ENCODE assay signal across 9 cellular contexts in genomic region chr19:6047741-6048231, GRCh38.
DNase-seq lines count a peak whose midpoint lies in the region; ATAC-seq and TF ChIP-seq lines count a peak whose summit lies in the region.
"Had no signal": no experiment of that assay in that cellular context is flagged by ENCODE, and none has a peak within 500 bp of the region (broad histone marks: within the 10 kb centered on the region; RNA-seq: fewer than 3 reads in every experiment).

No MANE protein-coding gene starts in this region.

- H3K36me3 ChIP-seq in HCT116 (ENCODE audit: control insufficient read depth in 1 of 2, insufficient read depth in 2 of 2, low read length in 2 of 2) (no peaks in the 10 kb centered on the region), fibroblast of lung (ENCODE audit: control insufficient read depth, insufficient read depth, low read length) (no peaks in the 10 kb centered on the region)

- peak; percentile 69 for ATAC-seq in HCT116
- ATAC-seq in activated T-cell treated with anti-CD3 and anti-CD28 coated beads, Interleukin-2, amount 50 U/mL, for 72 hours (replicated peaks in 1 of 2): no peak

- DNase-seq in AG09309 (ENCODE audit: low read depth) (no peak), HCT116 (ENCODE audit: low read depth, low spot score) (peak; percentile 31), RPMI7951 (ENCODE audit: low read depth) (peak; percentile 50), fibroblast of lung (ENCODE audit: low read depth in 2 of 2) (peak; percentile 39 to 56), posterior vena cava (ENCODE audit: low spot score) (peak; percentile 44), T1000 (lab: John Stamatoyannopoulos, UW) (no peak)
- DNase-seq in stimulated activated CD4-positive, alpha-beta T cell treated with anti-CD3 and anti-CD28 coated beads, Interleukin-12 subunit alpha, Interleukin-12 subunit beta, amount 100 ng/mL, for 4 hours: no peak
- DNase-seq in activated T-cell treated with anti-CD3 and anti-CD28 coated beads, Interleukin-2, amount 50 U/mL, for 72 hours: no peak

- H3K27me3 ChIP-seq in HCT116 (ENCODE audit: insufficient read depth, low read length): no peaks in the 10 kb centered on the region
- H3K27me3 ChIP-seq in fibroblast of lung (ENCODE audit: control insufficient read depth, insufficient read depth, low read length): no peaks in the 10 kb centered on the region

- BruUV-seq in HCT116 (replicated peaks; lab: Mats Ljungman, UMichigan): no TSS peak

- peaks cover 7% of the 10 kb centered on the region for H3K4me1 Mint-ChIP-seq in activated T-cell treated with anti-CD3 and anti-CD28 coated beads, Interleukin-2, amount 50 U/mL, for 72 hours (ENCODE audit: low read depth)

- H3K27ac ChIP-seq in HCT116 (ENCODE audit: low read depth, low read length): no peak overlapping the region
- H3K27ac ChIP-seq in fibroblast of lung (ENCODE audit: insufficient read depth, low read length): no peak overlapping the region

- H3K4me3 ChIP-seq in AG09309 (ENCODE audit: control insufficient read depth, low read depth, low read length) (no peak overlapping the region), HCT116 (replicated peaks in 1 of 2; ENCODE audit: low read depth in 1 of 2, low read length in 2 of 2) (no peak overlapping the region), fibroblast of lung (replicated peaks in 1 of 4; ENCODE audit: control extremely low read depth in 1 of 4, insufficient read depth in 1 of 4, low read depth in 3 of 4, low read length in 4 of 4) (no peak overlapping the region)

- POLR2A ChIA-PET in HCT116 (lab: Charles Lee): interaction anchor here (2.1 kb wide), 1 partner anchor 78 kb away, joined by 13 read pairs; no protein-coding TSS in a partner anchor

- no peak overlapping the region for H3K4me3 Mint-ChIP-seq in activated T-cell treated with anti-CD3 and anti-CD28 coated beads, Interleukin-2, amount 50 U/mL, for 72 hours
- H3K4me3 Mint-ChIP-seq: central memory CD8-positive, alpha-beta T cell had no signal

- CTCF ChIA-PET in HCT116 (lab: Charles Lee): interaction anchor here (0.7 to 2.5 kb wide), 13 partner anchors 13 to 271 kb away, joined by 3 to 94 read pairs (median 4); no protein-coding TSS in a partner anchor

- H3K9me3 ChIP-seq in HCT116 (ENCODE audit: control insufficient read depth in 1 of 2, insufficient read depth in 1 of 2, low read depth in 1 of 2, low read length in 2 of 2) (no peaks in the 10 kb centered on the region), fibroblast of lung (ENCODE audit: control insufficient read depth, insufficient read depth, low read depth, low read length) (no peaks in the 10 kb centered on the region)

- TF ChIP-seq RAD21 in HCT116 (IDR thresholded peaks at IDR 0.05; ENCODE audit: low read depth): peak; percentile 57

- no peaks in the 10 kb centered on the region for H4K20me1 ChIP-seq in HCT116 (ENCODE audit: insufficient read depth)
- H4K20me1 ChIP-seq in fibroblast of lung (ENCODE audit: control insufficient read depth, extremely low read depth, insufficient read depth, low read length): no peaks in the 10 kb centered on the region

- no peaks in the 10 kb centered on the region for H3K27me3 Mint-ChIP-seq in activated T-cell treated with anti-CD3 and anti-CD28 coated beads, Interleukin-2, amount 50 U/mL, for 72 hours (ENCODE audit: low read depth)

- no peak overlapping the region for H3K9ac ChIP-seq in HCT116 (ENCODE audit: low read length)
- H3K9ac ChIP-seq in fibroblast of lung (ENCODE audit: insufficient read depth, low read length): no peak overlapping the region

- no peak for TF ChIP-seq POLR2A in HCT116 (IDR thresholded peaks at IDR 0.05; ENCODE audit: borderline replicate concordance, extremely low read depth, insufficient read depth, insufficient read length)

- TF ChIP-seq CTCF in AG09309 (IDR thresholded peaks at IDR 0.05; ENCODE audit: control insufficient read depth, insufficient read depth, low read depth, low read length, missing control alignments) (peak; percentile 86), HCT116 (IDR thresholded peaks at IDR 0.05 in 2 of 3, conservative IDR thresholded peaks at IDR 0.05 in 1 of 3; ENCODE audit: borderline replicate concordance in 1 of 3, insufficient read depth in 1 of 3, low read depth in 2 of 3, low read length in 2 of 3) (peak; percentile 82 to 99 (median 85)), fibroblast of lung (conservative IDR thresholded peaks at IDR 0.05 in 1 of 2, IDR thresholded peaks at IDR 0.05 in 1 of 2; ENCODE audit: low read depth in 1 of 2, low read length in 2 of 2) (peak; percentile 87 to 89)

- no peak overlapping the region for H2AFZ ChIP-seq in HCT116 (ENCODE audit: low read depth, low read length, poor library complexity, severe bottlenecking)
- H2AFZ ChIP-seq in fibroblast of lung (ENCODE audit: low read length): no peak overlapping the region

- H3K36me3 Mint-ChIP-seq in activated T-cell treated with anti-CD3 and anti-CD28 coated beads, Interleukin-2, amount 50 U/mL, for 72 hours (ENCODE audit: insufficient read depth in 2 of 2): no peaks in the 10 kb centered on the region

- H3K9me3 Mint-ChIP-seq in activated T-cell treated with anti-CD3 and anti-CD28 coated beads, Interleukin-2, amount 50 U/mL, for 72 hours: no peaks in the 10 kb centered on the region
- H3K9me3 Mint-ChIP-seq: central memory CD8-positive, alpha-beta T cell had no signal

- RAD21 ChIA-PET in HCT116 (lab: Charles Lee; ENCODE audit: low non-redundant PET in 1 of 2, low total read pairs in 2 of 2, uncharacterized antibody in 2 of 2, unreplicated experiment in 2 of 2): interaction anchor here (0.6 to 1.8 kb wide), 4 partner anchors 14 to 473 kb away, joined by 3 to 15 read pairs (median 8); no protein-coding TSS in a partner anchor

- peaks cover 3 to 11% of the 10 kb centered on the region in 2 experiments; a peak in 3 of 4 replicates for H3K4me1 ChIP-seq in HCT116 (ENCODE audit: control insufficient read depth in 1 of 2, insufficient read depth in 2 of 2, low read length in 2 of 2)
- H3K4me1 ChIP-seq in fibroblast of lung (ENCODE audit: control insufficient read depth, extremely low read depth, insufficient read depth, low read length): no peaks in the 10 kb centered on the region

- intact Hi-C loops in HCT116 (cut with micrococcal nuclease) (loop anchor here (1.0 to 5.0 kb wide), 2 partner anchors 60 to 255 kb away; no protein-coding TSS in a partner anchor), posterior vena cava (cut with DNase I) (loop anchor here (2.0 to 5.0 kb wide), 2 partner anchors 77 to 85 kb away; no protein-coding TSS in a partner anchor)

- H3K4me2 ChIP-seq in HCT116 (ENCODE audit: low read length) (peak overlapping the region; percentile 47), fibroblast of lung (ENCODE audit: extremely low read depth, insufficient read depth, low read length) (no peak overlapping the region)

- no peaks in the 10 kb centered on the region; the same call in 1 of the 2 replicates for H3K79me2 ChIP-seq in HCT116 (ENCODE audit: insufficient read depth, low read length)
- no peaks in the 10 kb centered on the region for H3K79me2 ChIP-seq in fibroblast of lung (ENCODE audit: control insufficient read depth, insufficient read depth, low read length)

- H3K27ac Mint-ChIP-seq in activated T-cell treated with anti-CD3 and anti-CD28 coated beads, Interleukin-2, amount 50 U/mL, for 72 hours: no peak overlapping the region

- H3K9me2 ChIP-seq in HCT116 (ENCODE audit: insufficient read depth): no peaks in the 10 kb centered on the region

TF ChIP-seq in HCT116, 20 proteins besides CTCF, POLR2A, EP300 and RAD21 (continues in another document):
- no peak for TF ChIP-seq ELF1 (IDR thresholded peaks at IDR 0.05; ENCODE audit: borderline replicate concordance, low read depth)
- no peak for TF ChIP-seq SIN3A (IDR thresholded peaks at IDR 0.05; ENCODE audit: low read depth)
- TF ChIP-seq YY1 (IDR thresholded peaks at IDR 0.05; ENCODE audit: extremely low read depth, insufficient replicate concordance, low read depth, low read length): no peak
- no peak for TF ChIP-seq SRF (IDR thresholded peaks at IDR 0.05; ENCODE audit: low read depth)
- TF ChIP-seq ZBTB33 (IDR thresholded peaks at IDR 0.05; ENCODE audit: extremely low read depth, insufficient replicate concordance, low read length): no peak
- TF ChIP-seq FOSL1 (IDR thresholded peaks at IDR 0.05; ENCODE audit: low read depth): no peak
- TF ChIP-seq SP1 (IDR thresholded peaks at IDR 0.05; ENCODE audit: low read depth): no peak
- TF ChIP-seq JUND (IDR thresholded peaks at IDR 0.05): no peak
- TF ChIP-seq CBX3 (IDR thresholded peaks at IDR 0.05; ENCODE audit: low read depth): no peak

Comparison
In these comparisons a context has a peak if more than half of its experiments do, and no peak if none do; other contexts are left out.
1. DNase-seq: peak in HCT116 (single experiment), RPMI7951 (single experiment), fibroblast of lung (2 of 2) and posterior vena cava (single experiment); none in AG09309 (single experiment), T1000 (single experiment), stimulated activated CD4-positive, alpha-beta T cell treated with anti-CD3 and anti-CD28 coated beads, Interleukin-12 subunit alpha, Interleukin-12 subunit beta, amount 100 ng/mL, for 4 hours (single experiment) and activated T-cell treated with anti-CD3 and anti-CD28 coated beads, Interleukin-2, amount 50 U/mL, for 72 hours (0 of 2).
2. Peak in every context shown above with its lines, with median percentiles within 50 percentile points of each other: CTCF ChIP-seq.